In the genomic region with DNA sequence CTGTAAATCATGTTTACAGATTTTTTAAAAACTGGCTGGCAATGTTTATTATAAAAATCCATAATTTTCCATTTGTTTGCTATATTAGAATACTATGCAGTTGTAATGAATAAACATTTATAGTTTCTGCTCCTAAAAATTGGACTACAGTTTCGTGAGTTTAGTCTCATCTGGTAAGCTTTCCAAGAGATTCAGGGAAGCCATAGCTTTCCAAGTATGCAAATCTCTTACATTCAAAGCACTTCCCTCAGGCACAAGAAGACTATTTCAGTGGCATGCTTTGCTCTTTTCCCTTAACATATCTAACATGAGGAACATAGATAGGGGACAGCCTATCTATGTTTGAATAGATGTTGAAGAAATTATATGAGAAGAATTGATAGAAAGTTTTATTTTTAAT, we compare ENCODE assay signal across 22 cellular contexts.
DNase-seq lines count a peak whose midpoint lies in the region; ATAC-seq, FAIRE-seq and TF ChIP-seq lines count a peak whose summit lies in the region.
"Had no signal": no experiment of that assay in that cellular context is flagged by ENCODE, and none has a peak within 500 bp of the region (broad histone marks: within the 10 kb centered on the region; RNA-seq: fewer than 3 reads in every experiment).

No MANE protein-coding gene starts in this region.

- H3K27ac Mint-ChIP-seq in chondrocyte (ENCODE audit: unreplicated experiment) (peak overlapping the region; percentile 71), nephron (peak overlapping the region; percentile 74 to 83 (median 75))
- H3K27ac Mint-ChIP-seq: CD14-positive monocyte had no signal

- POLR2A ChIA-PET in HepG2 (lab: Yijun Ruan, JAX): no interaction called here

- H3K4me3 ChIP-seq in right lobe of liver (no peak overlapping the region), HepG2 (replicated peaks in 1 of 3; ENCODE audit: insufficient read depth in 1 of 3, low read depth in 2 of 3, low read length in 3 of 3) (no peak overlapping the region), colonic mucosa (no peak overlapping the region)
- H3K4me3 ChIP-seq: dorsolateral prefrontal cortex, gastrocnemius medialis, PC-9, SJSA1 had no signal

- no peak overlapping the region for H3K9ac ChIP-seq in HepG2 (ENCODE audit: insufficient read depth, low read depth, low read length)
- H3K9ac ChIP-seq in colonic mucosa (ENCODE audit: low read depth in 2 of 2, low read length in 2 of 2): no peak overlapping the region

- intact Hi-C loops in right lobe of liver (cut with DNase I) (no loop called here), HepG2 (cut with micrococcal nuclease; ENCODE audit: unreplicated experiment) (no loop called here), colonic mucosa (cut with DNase I) (no loop called here)

- no peak for TF ChIP-seq RAD21 in HepG2 (CRISPR knock-in tag; IDR thresholded peaks at IDR 0.05)

- H3K27me3 Mint-ChIP-seq in chondrocyte (ENCODE audit: low read depth) (no peaks in the 10 kb centered on the region), nephron (ENCODE audit: low read depth) (no peaks in the 10 kb centered on the region)

- in situ Hi-C loops in HepG2 (cut with HindIII; ENCODE audit: extremely low pct_ligation_motif_present, low pct_unique_long_range_greater_than_20kb): no loop called here

- TF ChIP-seq CTCF in right lobe of liver (IDR thresholded peaks at IDR 0.05) (no peak), HepG2 (CRISPR knock-in tag; IDR thresholded peaks at IDR 0.05) (no peak), chondrocyte (IDR thresholded peaks at IDR 0.05) (no peak), nephron (IDR thresholded peaks at IDR 0.05; ENCODE audit: unreplicated experiment in 3 of 3) (no peak), colonic mucosa (IDR thresholded peaks at IDR 0.05) (no peak)

- no peaks in the 10 kb centered on the region for H4K20me1 ChIP-seq in HepG2 (ENCODE audit: insufficient read depth, low read length)

- H3K36me3 ChIP-seq in right lobe of liver: no peaks in the 10 kb centered on the region
- no peaks in the 10 kb centered on the region for H3K36me3 ChIP-seq in HepG2 (replicated peaks in 1 of 2; ENCODE audit: control insufficient read depth in 1 of 2, insufficient read depth in 2 of 2, low read length in 2 of 2)
- H3K36me3 ChIP-seq in colonic mucosa: no peaks in the 10 kb centered on the region
- H3K36me3 ChIP-seq: adrenal gland, gastrocnemius medialis, SJSA1 had no signal

- peaks cover 75% of the 10 kb centered on the region for H3K4me1 Mint-ChIP-seq in chondrocyte (ENCODE audit: low read depth)
- H3K4me1 Mint-ChIP-seq in nephron: peaks cover 76% of the 10 kb centered on the region
- H3K4me1 Mint-ChIP-seq: CD14-positive monocyte had no signal

- BruUV-seq in HepG2 (replicated peaks; lab: Mats Ljungman, UMichigan): no TSS peak

- H3K4me3 Mint-ChIP-seq in chondrocyte (ENCODE audit: unreplicated experiment) (no peak overlapping the region), nephron (no peak overlapping the region)
- H3K4me3 Mint-ChIP-seq: CD14-positive monocyte had no signal

- no peak overlapping the region for H2AFZ ChIP-seq in HepG2 (ENCODE audit: low read length)
- H2AFZ ChIP-seq: PC-9 had no signal

- no peaks in the 10 kb centered on the region for H3K27me3 ChIP-seq in right lobe of liver
- H3K27me3 ChIP-seq in HepG2 (ENCODE audit: control insufficient read depth in 1 of 2, insufficient read depth in 2 of 2, low read length in 2 of 2): no peaks in the 10 kb centered on the region
- H3K27me3 ChIP-seq in colonic mucosa: no peaks in the 10 kb centered on the region
- H3K27me3 ChIP-seq: adrenal gland, gastrocnemius medialis had no signal

- no peak for TF ChIP-seq EP300 in HepG2 (IDR thresholded peaks at IDR 0.05; ENCODE audit: low read depth in 2 of 2, low read length in 2 of 2)
- no peak for TF ChIP-seq EP300 in HepG2 (CRISPR knock-in tag; IDR thresholded peaks at IDR 0.05; ENCODE audit: borderline replicate concordance)

- DNase-seq in right lobe of liver (no peak), HepG2 (ENCODE audit: low spot score) (no peak), chondrocyte (ENCODE audit: low spot score) (no peak), putamen (ENCODE audit: low spot score) (no peak), NCI-H1436 treated with DMSO at 0.1 percent for 48 hours (lab: John Stamatoyannopoulos, UW) (no peak), colonic mucosa (no peak)
- DNase-seq: activated CD4-positive, alpha-beta T cell treated with anti-CD3 and anti-CD28 coated beads, Interleukin-2, amount 50 U/mL, for 4 hours; activated effector memory CD4-positive, alpha-beta T cell treated with anti-CD3 and anti-CD28 coated beads, Interleukin-2, amount 50 U/mL, for 16 hours; adrenal gland; dorsolateral prefrontal cortex; erythroblast; gastrocnemius medialis; NCI-H2171; retina; substantia nigra had no signal

- no peaks in the 10 kb centered on the region for H3K79me2 ChIP-seq in HepG2 (ENCODE audit: insufficient read depth, low read length)

- 35% methylated on average over 1 of the region's 1 CpG for WGBS in right lobe of liver (ENCODE audit: insufficient coverage, low coverage, low lambda C conversion rate, missing lambda C conversion rate)
- WGBS in HepG2 (ENCODE audit: low lambda C conversion rate): 30% methylated on average over 1 of the region's 1 CpG

- H3K9me3 ChIP-seq in right lobe of liver (no peaks in the 10 kb centered on the region), HepG2 (ENCODE audit: low read length) (no peaks in the 10 kb centered on the region; the same call in 1 of the 2 replicates), colonic mucosa (no peaks in the 10 kb centered on the region)
- H3K9me3 ChIP-seq: gastrocnemius medialis, SJSA1 had no signal

- no peak overlapping the region for H3K27ac ChIP-seq in right lobe of liver
- H3K27ac ChIP-seq in HepG2 (ENCODE audit: extremely low read length, insufficient read depth, low read length): no peak overlapping the region
- H3K27ac ChIP-seq in colonic mucosa: no peak overlapping the region
- H3K27ac ChIP-seq: dorsolateral prefrontal cortex, gastrocnemius medialis, HL-60, PC-9, SJSA1 had no signal

- H3K4me2 ChIP-seq in HepG2 (ENCODE audit: low read depth, low read length): no peak overlapping the region

- FAIRE-seq in HepG2 (lab: Jason Lieb, UNC): no peak
- FAIRE-seq: G401.6 had no signal

- TF ChIP-seq POLR2A in right lobe of liver (IDR thresholded peaks at IDR 0.05): no peak
- TF ChIP-seq POLR2A in HepG2 (IDR thresholded peaks at IDR 0.05; ENCODE audit: insufficient read depth in 1 of 2, low read depth in 2 of 2, low read length in 2 of 2): no peak

- peaks cover 0 to 34% (median 10%) of the 10 kb centered on the region in 4 donors for H3K4me1 ChIP-seq in right lobe of liver
- no peaks in the 10 kb centered on the region for H3K4me1 ChIP-seq in HepG2 (ENCODE audit: insufficient read depth, low read length)
- H3K4me1 ChIP-seq in colonic mucosa: peaks cover 5% of the 10 kb centered on the region
- H3K4me1 ChIP-seq: SJSA1 had no signal

- CTCF ChIA-PET in HepG2 (lab: Yijun Ruan, JAX; ENCODE audit: low intra/inter-chr PET ratio, low total read pairs): no interaction called here

- ATAC-seq in right lobe of liver (peak in 3 of 4 donors; percentile 14 to 25 (median 21)), HepG2 (no peak), HG03565 (IDR thresholded peaks at IDR 0.05; ENCODE audit: unreplicated experiment) (no peak)
- ATAC-seq: gastrocnemius medialis had no signal

- no peaks in the 10 kb centered on the region for H3K36me3 Mint-ChIP-seq in chondrocyte (ENCODE audit: low read depth)
- no peaks in the 10 kb centered on the region for H3K36me3 Mint-ChIP-seq in nephron (ENCODE audit: low read depth)
- H3K36me3 Mint-ChIP-seq: CD14-positive monocyte had no signal

- H3K9me3 Mint-ChIP-seq in chondrocyte (ENCODE audit: low read depth) (no peaks in the 10 kb centered on the region), nephron (no peaks in the 10 kb centered on the region)

TF ChIP-seq in HepG2, 621 proteins besides CTCF, POLR2A, EP300 and RAD21 (continues in another document):
- TF ChIP-seq NFE2L1 (CRISPR knock-in tag; IDR thresholded peaks at IDR 0.05; ENCODE audit: borderline replicate concordance): no peak
- TF ChIP-seq, protein P1, sequence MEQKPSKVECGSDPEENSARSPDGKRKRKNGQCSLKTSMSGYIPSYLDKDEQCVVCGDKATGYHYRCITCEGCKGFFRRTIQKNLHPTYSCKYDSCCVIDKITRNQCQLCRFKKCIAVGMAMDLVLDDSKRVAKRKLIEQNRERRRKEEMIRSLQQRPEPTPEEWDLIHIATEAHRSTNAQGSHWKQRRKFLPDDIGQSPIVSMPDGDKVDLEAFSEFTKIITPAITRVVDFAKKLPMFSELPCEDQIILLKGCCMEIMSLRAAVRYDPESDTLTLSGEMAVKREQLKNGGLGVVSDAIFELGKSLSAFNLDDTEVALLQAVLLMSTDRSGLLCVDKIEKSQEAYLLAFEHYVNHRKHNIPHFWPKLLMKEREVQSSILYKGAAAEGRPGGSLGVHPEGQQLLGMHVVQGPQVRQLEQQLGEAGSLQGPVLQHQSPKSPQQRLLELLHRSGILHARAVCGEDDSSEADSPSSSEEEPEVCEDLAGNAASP (CRISPR knock-in tag; IDR thresholded peaks at IDR 0.05; ENCODE audit: borderline replicate concordance): no peak
- TF ChIP-seq KLF16 (CRISPR knock-in tag; IDR thresholded peaks at IDR 0.05): no peak
- TF ChIP-seq ZNF121 (CRISPR knock-in tag; IDR thresholded peaks at IDR 0.05): no peak
- TF ChIP-seq HNF4G (IDR thresholded peaks at IDR 0.05; ENCODE audit: borderline replicate concordance, low read depth, low read length): no peak
- no peak for TF ChIP-seq HNF4G (CRISPR knock-in tag; IDR thresholded peaks at IDR 0.05; ENCODE audit: borderline replicate concordance, low read depth)
- TF ChIP-seq KLF12 (CRISPR knock-in tag; IDR thresholded peaks at IDR 0.05; ENCODE audit: borderline replicate concordance): no peak
- TF ChIP-seq, protein P2, sequence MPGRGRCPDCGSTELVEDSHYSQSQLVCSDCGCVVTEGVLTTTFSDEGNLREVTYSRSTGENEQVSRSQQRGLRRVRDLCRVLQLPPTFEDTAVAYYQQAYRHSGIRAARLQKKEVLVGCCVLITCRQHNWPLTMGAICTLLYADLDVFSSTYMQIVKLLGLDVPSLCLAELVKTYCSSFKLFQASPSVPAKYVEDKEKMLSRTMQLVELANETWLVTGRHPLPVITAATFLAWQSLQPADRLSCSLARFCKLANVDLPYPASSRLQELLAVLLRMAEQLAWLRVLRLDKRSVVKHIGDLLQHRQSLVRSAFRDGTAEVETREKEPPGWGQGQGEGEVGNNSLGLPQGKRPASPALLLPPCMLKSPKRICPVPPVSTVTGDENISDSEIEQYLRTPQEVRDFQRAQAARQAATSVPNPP (CRISPR knock-in tag; IDR thresholded peaks at IDR 0.05): no peak
- no peak for TF ChIP-seq SETDB1 (CRISPR knock-in tag; IDR thresholded peaks at IDR 0.05; ENCODE audit: borderline replicate concordance)
- TF ChIP-seq MAF1 (CRISPR knock-in tag; IDR thresholded peaks at IDR 0.05; ENCODE audit: borderline replicate concordance): no peak
- TF ChIP-seq POLR2AphosphoS5 (IDR thresholded peaks at IDR 0.05; ENCODE audit: low read depth, low read length): no peak
- no peak for TF ChIP-seq CENPT (CRISPR knock-in tag; IDR thresholded peaks at IDR 0.05; ENCODE audit: low read depth)

Comparison
In these comparisons a context has a peak if more than half of its experiments do, and no peak if none do; other contexts are left out.
1. ATAC-seq: peak in right lobe of liver (3 of 4); none in HepG2 (single experiment) and HG03565 (single experiment).